Comparison of ENCODE assay signal across 24 cellular contexts in genomic region chr6:14258695-14259655, GRCh38.
DNase-seq lines count a peak whose midpoint lies in the region; ATAC-seq and TF ChIP-seq lines count a peak whose summit lies in the region.
"Had no signal": no experiment of that assay in that cellular context is flagged by ENCODE, and none has a peak within 500 bp of the region (broad histone marks: within the 10 kb centered on the region; RNA-seq: fewer than 3 reads in every experiment).

No MANE protein-coding gene starts in this region.

- peak overlapping the region; percentile 38 for H4K91ac ChIP-seq in neuronal stem cell (ENCODE audit: low read depth, low read length, poor library complexity)

- no peaks in the 10 kb centered on the region for H3K36me3 Mint-ChIP-seq in endodermal cell (ENCODE audit: low read depth)
- H3K36me3 Mint-ChIP-seq: activated naive CD8-positive, alpha-beta T cell treated with anti-CD3 and anti-CD28 coated beads, Interleukin-2, amount 10 ng/mL, durations not matched to agents 7 days and 5 days had no signal

- H3K9ac ChIP-seq in DND-41 (ENCODE audit: low read depth, low read length) (no peak overlapping the region), endodermal cell (ENCODE audit: extremely low read depth, low read length, poor library complexity, severe bottlenecking) (no peak overlapping the region), neuronal stem cell (ENCODE audit: low read depth, low read length, poor library complexity) (peak overlapping the region; percentile 51)
- H3K9ac ChIP-seq: BLaER1 had no signal

- peak; percentile 48; the same call in 1 of the 3 replicates for ATAC-seq in DND-41 (ENCODE audit: insufficient read depth, low read depth)
- ATAC-seq in HG02610 (IDR thresholded peaks at IDR 0.05; ENCODE audit: unreplicated experiment): no peak
- ATAC-seq: activated CD8-positive, alpha-beta T cell treated with anti-CD3 and anti-CD28 coated beads, Interleukin-2, amount 10 ng/mL, durations not matched to agents 7 days and 5 days; effector memory CD8-positive, alpha-beta T cell had no signal

- H3K27me3 ChIP-seq in DND-41 (ENCODE audit: insufficient read depth, low read length, poor library complexity): no peaks in the 10 kb centered on the region
- no peaks in the 10 kb centered on the region for H3K27me3 ChIP-seq in endodermal cell (ENCODE audit: control insufficient read depth, insufficient read depth, low read length, poor library complexity, severe bottlenecking)
- peaks cover 0 to 10% (median 0%) of the 10 kb centered on the region in 3 experiments for H3K27me3 ChIP-seq in neuronal stem cell (ENCODE audit: control insufficient read depth in 3 of 3, insufficient read depth in 3 of 3, low read depth in 1 of 3, low read length in 3 of 3)
- H3K27me3 ChIP-seq: ascending aorta, BLaER1, Peyer's patch, SJCRH30 had no signal

- DNase-seq in DND-41 (no peak), endodermal cell (peak; percentile 59), neuronal stem cell (ENCODE audit: low spot score) (no peak), RPMI8226 (no peak), head of caudate nucleus (no peak)
- DNase-seq: activated CD8-positive, alpha-beta T cell treated with anti-CD3 and anti-CD28 coated beads, Interleukin-2, amount 10 ng/mL, durations not matched to agents 7 days and 5 days; activated effector memory CD4-positive, alpha-beta T cell treated with anti-CD3 and anti-CD28 coated beads, Interleukin-2, amount 50 U/mL, for 16 hours; activated naive CD8-positive, alpha-beta T cell treated with anti-CD3 and anti-CD28 coated beads, Interleukin-2, amount 10 ng/mL, durations not matched to agents 7 days and 5 days; cortex of kidney; DMS53; effector memory CD8-positive, alpha-beta T cell; foreskin fibroblast; H9; KG1; NCI-H1436 treated with DMSO at 0.1 percent for 48 hours; NCI-H510A treated with DMSO at 0.1 percent for 48 hours; nucleus accumbens; Peyer's patch; SJCRH30 had no signal

- H3K4me2 ChIP-seq in DND-41 (ENCODE audit: insufficient read depth, low read length) (no peak overlapping the region), neuronal stem cell (ENCODE audit: insufficient read depth, low read length, poor library complexity, severe bottlenecking) (no peak overlapping the region)
- H3K4me2 ChIP-seq: BLaER1 had no signal

- WGBS in endodermal cell (ENCODE audit: insufficient coverage in 1 of 2, insufficient read length in 1 of 2), 2 experiments: 78 to 88% methylated on average over 7 to 12 of the region's 12 CpGs
- no CpG with 5 or more reads among the region's 12 CpGs for WGBS in neuronal stem cell (ENCODE audit: extremely low coverage in 2 of 2, insufficient read length in 2 of 2, insufficient replicate concordance in 1 of 2), 2 donors

- no peak overlapping the region for H2BK5ac ChIP-seq in neuronal stem cell (ENCODE audit: low read length)

- H3K4ac ChIP-seq in neuronal stem cell (ENCODE audit: low read length): no peak overlapping the region

- H3K18ac ChIP-seq in neuronal stem cell (ENCODE audit: low read length): peak overlapping the region; percentile 93

- H3K4me3 Mint-ChIP-seq in endodermal cell: no peak overlapping the region
- H3K4me3 Mint-ChIP-seq: activated CD8-positive, alpha-beta T cell treated with anti-CD3 and anti-CD28 coated beads, Interleukin-2, amount 10 ng/mL, durations not matched to agents 7 days and 5 days; activated naive CD8-positive, alpha-beta T cell treated with anti-CD3 and anti-CD28 coated beads, Interleukin-2, amount 10 ng/mL, durations not matched to agents 7 days and 5 days; effector memory CD8-positive, alpha-beta T cell; H9 had no signal

- H2AFZ ChIP-seq in DND-41 (ENCODE audit: low read depth, low read length) (no peak overlapping the region), neuronal stem cell (ENCODE audit: low read length) (peak overlapping the region; percentile 53)

- H3K27ac Mint-ChIP-seq in endodermal cell: no peak overlapping the region
- H3K27ac Mint-ChIP-seq: activated CD8-positive, alpha-beta T cell treated with anti-CD3 and anti-CD28 coated beads, Interleukin-2, amount 10 ng/mL, durations not matched to agents 7 days and 5 days; activated naive CD8-positive, alpha-beta T cell treated with anti-CD3 and anti-CD28 coated beads, Interleukin-2, amount 10 ng/mL, durations not matched to agents 7 days and 5 days; effector memory CD8-positive, alpha-beta T cell had no signal

- intact Hi-C loops in head of caudate nucleus (cut with DNase I): no loop called here

- H3K4me1 ChIP-seq in DND-41 (ENCODE audit: insufficient read depth, low read length) (peaks cover 21% of the 10 kb centered on the region), endodermal cell (ENCODE audit: control insufficient read depth, insufficient read depth, low read length) (no peaks in the 10 kb centered on the region), neuronal stem cell (ENCODE audit: control insufficient read depth in 2 of 2, insufficient read depth in 1 of 2, low read depth in 1 of 2, low read length in 2 of 2) (peaks cover 10 to 16% of the 10 kb centered on the region in 2 donors)
- H3K4me1 ChIP-seq: ascending aorta, Peyer's patch, SJCRH30 had no signal

- H3K9me3 ChIP-seq in DND-41 (ENCODE audit: insufficient read depth, low read length, severe bottlenecking) (peaks cover 5% of the 10 kb centered on the region), KOPT-K1 (ENCODE audit: insufficient read depth, low read length, poor library complexity, severe bottlenecking) (peaks cover 14% of the 10 kb centered on the region), endodermal cell (ENCODE audit: control insufficient read depth, low read length) (peaks cover 26% of the 10 kb centered on the region), neuronal stem cell (replicated peaks in 1 of 2; ENCODE audit: control insufficient read depth in 2 of 2, insufficient read depth in 1 of 2, low read depth in 1 of 2, low read length in 2 of 2) (peaks cover 3 to 9% of the 10 kb centered on the region in 2 donors)

- H3K23ac ChIP-seq in neuronal stem cell (ENCODE audit: low read depth, low read length, poor library complexity): no peak overlapping the region

- peak overlapping the region; percentile 59 for H3K14ac ChIP-seq in neuronal stem cell (ENCODE audit: low read length)

- TF ChIP-seq CTCF in DND-41 (IDR thresholded peaks at IDR 0.05; ENCODE audit: borderline replicate concordance, extremely low read depth, low read length, poor library complexity, severe bottlenecking) (no peak), endodermal cell (conservative IDR thresholded peaks at IDR 0.05) (no peak)

- H4K8ac ChIP-seq in neuronal stem cell (ENCODE audit: low read depth, low read length): no peak overlapping the region

- no peaks in the 10 kb centered on the region for H3K79me1 ChIP-seq in neuronal stem cell (ENCODE audit: low read depth, low read length)

- H2BK12ac ChIP-seq in neuronal stem cell (ENCODE audit: low read length): no peak overlapping the region

- no peaks in the 10 kb centered on the region for H3K79me2 ChIP-seq in DND-41 (ENCODE audit: insufficient read depth, low read length)

- H3K27me3 Mint-ChIP-seq in endodermal cell (ENCODE audit: insufficient read depth): peaks cover 1% of the 10 kb centered on the region
- H3K27me3 Mint-ChIP-seq: activated naive CD8-positive, alpha-beta T cell treated with anti-CD3 and anti-CD28 coated beads, Interleukin-2, amount 10 ng/mL, durations not matched to agents 7 days and 5 days; effector memory CD8-positive, alpha-beta T cell had no signal

- no peaks in the 10 kb centered on the region for H3K36me3 ChIP-seq in DND-41 (ENCODE audit: insufficient read depth, low read length)
- no peaks in the 10 kb centered on the region for H3K36me3 ChIP-seq in KOPT-K1 (ENCODE audit: insufficient read depth, low read length)
- no peaks in the 10 kb centered on the region for H3K36me3 ChIP-seq in endodermal cell (ENCODE audit: control insufficient read depth, insufficient read depth, low read length)
- H3K36me3 ChIP-seq in neuronal stem cell (replicated peaks in 1 of 2; ENCODE audit: control insufficient read depth in 2 of 2, insufficient read depth in 2 of 2, low read length in 2 of 2): no peaks in the 10 kb centered on the region
- H3K36me3 ChIP-seq: ascending aorta, BLaER1, Peyer's patch, SJCRH30 had no signal

- H3K27ac ChIP-seq in DND-41 (ENCODE audit: low read length) (no peak overlapping the region), KOPT-K1 (ENCODE audit: low read depth, low read length, poor library complexity, severe bottlenecking) (peak overlapping the region; percentile 61), endodermal cell (ENCODE audit: low read depth, low read length) (peak overlapping the region; percentile 34), neuronal stem cell (replicated peaks; ENCODE audit: low read length) (peak overlapping the region; percentile 60)
- H3K27ac ChIP-seq: ascending aorta, BLaER1, Peyer's patch, SJCRH30, skin epidermis had no signal

- no peak overlapping the region for H2BK120ac ChIP-seq in neuronal stem cell (ENCODE audit: low read depth, low read length)

- H4K20me1 ChIP-seq in DND-41 (ENCODE audit: insufficient read depth, low read length): no peaks in the 10 kb centered on the region
- H4K20me1 ChIP-seq: BLaER1 had no signal

- peaks cover 26% of the 10 kb centered on the region for H3K4me1 Mint-ChIP-seq in endodermal cell

- H2BK15ac ChIP-seq in neuronal stem cell (ENCODE audit: low read length): peak overlapping the region; percentile 93

- H3K4me3 ChIP-seq in DND-41 (ENCODE audit: low read depth in 1 of 2, low read length in 2 of 2): no peak overlapping the region
- no peak overlapping the region for H3K4me3 ChIP-seq in endodermal cell (ENCODE audit: low read length)
- H3K4me3 ChIP-seq in neuronal stem cell (ENCODE audit: low read length in 2 of 2): peak overlapping the region in 1 of 2 donors; percentile 7
- H3K4me3 ChIP-seq: ascending aorta, BLaER1, Peyer's patch, SJCRH30, skin epidermis had no signal

- H2AK5ac ChIP-seq in neuronal stem cell (ENCODE audit: low read depth, low read length): peak overlapping the region; percentile 95

- peaks cover 18% of the 10 kb centered on the region for H3K9me3 Mint-ChIP-seq in endodermal cell
